ENCODE assay signal across 33 cellular contexts in genomic region chr5:33316773-33317172, GRCh38.
A peak's percentile ranks its signal among the peaks of the same experiment; 100 is the strongest.
DNase-seq lines count a peak whose midpoint lies in the region; ATAC-seq and TF ChIP-seq lines count a peak whose summit lies in the region.
"Had no signal": no experiment of that assay in that cellular context is flagged by ENCODE, and none has a peak within 500 bp of the region (broad histone marks: within the 10 kb centered on the region; RNA-seq: fewer than 3 reads in every experiment).

No MANE protein-coding gene starts in this region.

- H3K79me2 ChIP-seq in fibroblast of lung (ENCODE audit: control insufficient read depth, insufficient read depth, low read length), result no peaks in the 10 kb centered on the region
- H3K79me2 ChIP-seq: parathyroid adenoma had no signal

- H3K4me1 ChIP-seq in IMR-90 (ENCODE audit: control insufficient read depth, insufficient read depth, low read length) (peaks cover 8% of the 10 kb centered on the region; the same call in 1 of the 2 replicates), fibroblast of lung (ENCODE audit: control insufficient read depth, extremely low read depth, insufficient read depth, low read length) (peaks cover 13% of the 10 kb centered on the region), spleen (no peaks in the 10 kb centered on the region)
- no peaks in the 10 kb centered on the region for H3K4me1 ChIP-seq in CD8-positive, alpha-beta T cell (ENCODE audit: insufficient read depth, low read length)
- H3K4me1 ChIP-seq: Caco-2, parathyroid adenoma had no signal

- no peak overlapping the region for H3K4ac ChIP-seq in IMR-90 (ENCODE audit: low read depth, low read length)

- H3K14ac ChIP-seq in IMR-90 (replicated peaks; ENCODE audit: low read depth, low read length), result no peak overlapping the region

- TF ChIP-seq POLR2A in IMR-90 (IDR thresholded peaks at IDR 0.05; ENCODE audit: low read depth, low read length) (no peak), spleen (IDR thresholded peaks at IDR 0.05) (no peak)

- dilution Hi-C loops in IMR-90 (cut with HindIII; ENCODE audit: low sequenced_read_pairs, unreplicated experiment), result no loop called here

- peak overlapping the region; percentile 32; the same call in 1 of the 2 replicates for H2BK120ac ChIP-seq in IMR-90 (ENCODE audit: low read depth, low read length)

- H3K27ac Mint-ChIP-seq in activated T-helper 17 cell treated with anti-CD3 and anti-CD28 coated beads, Interleukin-2, amount 50 U/mL, for 72 hours, result no peak overlapping the region
- no peak overlapping the region for H3K27ac Mint-ChIP-seq in CD8-positive, alpha-beta T cell
- H3K27ac Mint-ChIP-seq: activated CD4-positive, alpha-beta T cell treated with anti-CD3 and anti-CD28 coated beads for 36 hours; activated naive CD8-positive, alpha-beta T cell treated with anti-CD3 and anti-CD28 coated beads, Interleukin-2, amount 10 ng/mL, durations not matched to agents 7 days and 5 days; endodermal cell; neural progenitor cell had no signal

- no peak overlapping the region for H2BK20ac ChIP-seq in IMR-90 (ENCODE audit: low read depth, low read length)

- H4K20me1 ChIP-seq in IMR-90 (ENCODE audit: insufficient read depth, low read length) (no peaks in the 10 kb centered on the region), fibroblast of lung (ENCODE audit: control insufficient read depth, extremely low read depth, insufficient read depth, low read length) (no peaks in the 10 kb centered on the region)

- H3K4me1 Mint-ChIP-seq in activated T-helper 17 cell treated with anti-CD3 and anti-CD28 coated beads, Interleukin-2, amount 50 U/mL, for 72 hours, result no peaks in the 10 kb centered on the region
- H3K4me1 Mint-ChIP-seq in CD8-positive, alpha-beta T cell (ENCODE audit: low read depth), result no peaks in the 10 kb centered on the region
- H3K4me1 Mint-ChIP-seq: activated naive CD8-positive, alpha-beta T cell treated with anti-CD3 and anti-CD28 coated beads, Interleukin-2, amount 10 ng/mL, durations not matched to agents 7 days and 5 days; central memory CD8-positive, alpha-beta T cell; endodermal cell; neural progenitor cell had no signal

- H3K18ac ChIP-seq in IMR-90 (ENCODE audit: low read depth, low read length), result peak overlapping the region; percentile 33; the same call in 1 of the 2 replicates

- intact Hi-C loops in IMR-90 (cut with micrococcal nuclease) (no loop called here), spleen (cut with DNase I; ENCODE audit: low total_unique reads) (no loop called here)
- intact Hi-C loops in CD8-positive, alpha-beta T cell (cut with DNase I, micrococcal nuclease), result no loop called here

- ATAC-seq in IMR-90 (ENCODE audit: low read depth), result no peak
- peak; percentile 34 for ATAC-seq in activated T-helper 17 cell treated with anti-CD3 and anti-CD28 coated beads, Interleukin-2, amount 50 U/mL, for 72 hours (replicated peaks)
- ATAC-seq in CD8-positive, alpha-beta T cell, result no peak
- ATAC-seq: activated CD4-positive, alpha-beta T cell treated with anti-CD3 and anti-CD28 coated beads for 36 hours; K562; upper lobe of right lung had no signal

- no peak for TF ChIP-seq RAD21 in IMR-90 (IDR thresholded peaks at IDR 0.05; ENCODE audit: low read length)

- in situ Hi-C loops in IMR-90 (cut with MboI; ENCODE audit: low sequenced_read_pairs), result no loop called here

- TF ChIP-seq CTCF in IMR-90 (conservative IDR thresholded peaks at IDR 0.05; ENCODE audit: low read depth, low read length) (no peak), fibroblast of lung (conservative IDR thresholded peaks at IDR 0.05 in 1 of 2, IDR thresholded peaks at IDR 0.05 in 1 of 2; ENCODE audit: low read depth in 1 of 2, low read length in 2 of 2) (no peak), spleen (IDR thresholded peaks at IDR 0.05 in 8 of 11, conservative IDR thresholded peaks at IDR 0.05 in 3 of 11) (no peak)
- TF ChIP-seq CTCF in CD8-positive, alpha-beta T cell (IDR thresholded peaks at IDR 0.05), result no peak

- H3K79me1 ChIP-seq in IMR-90 (ENCODE audit: low read depth in 1 of 2, low read length in 2 of 2), result no peaks in the 10 kb centered on the region

- peak; percentile 58 for DNase-seq in IMR-90
- peak; percentile 39 to 57 for DNase-seq in fibroblast of lung (ENCODE audit: low read depth in 2 of 2)
- DNase-seq in skeletal muscle cell (ENCODE audit: low read depth), result peak; percentile 48
- DNase-seq in CD8-positive, alpha-beta T cell, result no peak
- no peak for DNase-seq in effector CD8-positive, alpha-beta T cell (lab: John Stamatoyannopoulos, UW)
- DNase-seq in spleen, result no peak
- DNase-seq: activated CD4-positive, alpha-beta T cell treated with anti-CD3 and anti-CD28 coated beads for 36 hours; activated gamma-delta T cell treated with Interleukin-2 at 50 U/mL for 16 hours; activated naive CD8-positive, alpha-beta T cell treated with anti-CD3 and anti-CD28 coated beads, Interleukin-2, amount 10 ng/mL, durations not matched to agents 7 days and 5 days; C1 segment of cervical spinal cord; Caco-2; endodermal cell; esophagus squamous epithelium; GDM1; glutamatergic neuron; left lung; MG63; NCI-H1417; NCI-H2029 treated with DMSO at 0.1 percent for 48 hours; NCI-H2227 treated with DMSO at 0.1 percent for 48 hours; retina; SHP77; stimulated activated CD4-positive, alpha-beta T cell treated with anti-CD3 and anti-CD28 coated beads, Interleukin-1b, Interleukin-23, amount 100 ng/mL, for 48 hours; stimulated activated naive CD4-positive, alpha-beta T cell treated with Interleukin-2 at 50 U/mL for 16 hours; upper lobe of right lung had no signal

- H3K4me2 ChIP-seq in IMR-90 (ENCODE audit: low read depth, low read length) (no peak overlapping the region), fibroblast of lung (ENCODE audit: extremely low read depth, insufficient read depth, low read length) (no peak overlapping the region)
- H3K4me2 ChIP-seq: neural progenitor cell, smooth muscle cell had no signal

- H3K36me3 Mint-ChIP-seq in activated T-helper 17 cell treated with anti-CD3 and anti-CD28 coated beads, Interleukin-2, amount 50 U/mL, for 72 hours (ENCODE audit: low read depth), result no peaks in the 10 kb centered on the region
- no peaks in the 10 kb centered on the region for H3K36me3 Mint-ChIP-seq in CD8-positive, alpha-beta T cell
- H3K36me3 Mint-ChIP-seq: activated naive CD8-positive, alpha-beta T cell treated with anti-CD3 and anti-CD28 coated beads, Interleukin-2, amount 10 ng/mL, durations not matched to agents 7 days and 5 days; neural progenitor cell had no signal

- H3K27me3 ChIP-seq in IMR-90 (ENCODE audit: control insufficient read depth, insufficient read depth, low read length) (no peaks in the 10 kb centered on the region), fibroblast of lung (ENCODE audit: control insufficient read depth, insufficient read depth, low read length) (no peaks in the 10 kb centered on the region), spleen (replicated peaks in 1 of 7) (no peaks in the 10 kb centered on the region)
- H3K27me3 ChIP-seq in CD8-positive, alpha-beta T cell (ENCODE audit: insufficient read depth, low read length), result no peaks in the 10 kb centered on the region
- H3K27me3 ChIP-seq: ascending aorta, esophagus squamous epithelium, left lung, MG63, neural progenitor cell, upper lobe of right lung had no signal

- no peak overlapping the region for H2AK5ac ChIP-seq in IMR-90 (ENCODE audit: low read depth, low read length)

- WGBS in IMR-90 (ENCODE audit: extremely low coverage in 2 of 2, insufficient read length in 1 of 2), 2 experiments, result no CpG with 5 or more reads among the region's 1 CpG
- 76 to 93% (median 87%) methylated on average over 1 of the region's 1 CpG for WGBS in spleen, 5 donors

- CTCF ChIA-PET in IMR-90 (lab: Yijun Ruan, JAX), result no interaction called here
- CTCF ChIA-PET in CD8-positive, alpha-beta T cell (lab: Charles Lee), result no interaction called here

- no peaks in the 10 kb centered on the region for H3K9me3 Mint-ChIP-seq in activated T-helper 17 cell treated with anti-CD3 and anti-CD28 coated beads, Interleukin-2, amount 50 U/mL, for 72 hours
- no peaks in the 10 kb centered on the region for H3K9me3 Mint-ChIP-seq in CD8-positive, alpha-beta T cell
- H3K9me3 Mint-ChIP-seq: activated naive CD8-positive, alpha-beta T cell treated with anti-CD3 and anti-CD28 coated beads, Interleukin-2, amount 10 ng/mL, durations not matched to agents 7 days and 5 days; central memory CD8-positive, alpha-beta T cell; endodermal cell; neural progenitor cell had no signal

- no TSS peak for BruUV-seq in IMR-90 (replicated peaks; lab: Mats Ljungman, UMichigan)

- H3K56ac ChIP-seq in IMR-90 (ENCODE audit: extremely low read depth, insufficient read depth, low read length), result no peak overlapping the region

- H2AK9ac ChIP-seq in IMR-90 (replicated peaks; ENCODE audit: low read depth, low read length, poor library complexity), result no peak overlapping the region

- H2BK5ac ChIP-seq in IMR-90 (ENCODE audit: low read depth, low read length, poor library complexity, severe bottlenecking), result peak overlapping the region; percentile 53

- no peaks in the 10 kb centered on the region for H3K9me3 ChIP-seq in IMR-90 (ENCODE audit: control insufficient read depth, insufficient read depth, low read length)
- no peaks in the 10 kb centered on the region for H3K9me3 ChIP-seq in fibroblast of lung (ENCODE audit: control insufficient read depth, insufficient read depth, low read depth, low read length)
- no peaks in the 10 kb centered on the region for H3K9me3 ChIP-seq in CD8-positive, alpha-beta T cell (ENCODE audit: low read length)
- H3K9me3 ChIP-seq in spleen, result no peaks in the 10 kb centered on the region
- H3K9me3 ChIP-seq: ascending aorta, Caco-2, esophagus squamous epithelium, upper lobe of right lung had no signal

- POLR2A ChIA-PET in IMR-90 (lab: Charles Lee; ENCODE audit: unreplicated experiment), result no interaction called here
- POLR2A ChIA-PET in CD8-positive, alpha-beta T cell (lab: Charles Lee), result no interaction called here

- H3K9me1 ChIP-seq in IMR-90 (ENCODE audit: insufficient read depth, low read length), result peaks cover 2% of the 10 kb centered on the region; the same call in 1 of the 2 replicates

- H3K27me3 Mint-ChIP-seq in activated T-helper 17 cell treated with anti-CD3 and anti-CD28 coated beads, Interleukin-2, amount 50 U/mL, for 72 hours, result no peaks in the 10 kb centered on the region
- no peaks in the 10 kb centered on the region for H3K27me3 Mint-ChIP-seq in CD8-positive, alpha-beta T cell (ENCODE audit: low read depth)
- H3K27me3 Mint-ChIP-seq: activated naive CD8-positive, alpha-beta T cell treated with anti-CD3 and anti-CD28 coated beads, Interleukin-2, amount 10 ng/mL, durations not matched to agents 7 days and 5 days; central memory CD8-positive, alpha-beta T cell had no signal

- no peak overlapping the region for H2AFZ ChIP-seq in IMR-90 (replicated peaks; ENCODE audit: low read length, poor library complexity)
- no peak overlapping the region for H2AFZ ChIP-seq in fibroblast of lung (ENCODE audit: low read length)
- H2AFZ ChIP-seq: neural progenitor cell, parathyroid adenoma had no signal

- H3K36me3 ChIP-seq in IMR-90 (ENCODE audit: control insufficient read depth, insufficient read depth, low read length) (no peaks in the 10 kb centered on the region), fibroblast of lung (ENCODE audit: control insufficient read depth, insufficient read depth, low read length) (no peaks in the 10 kb centered on the region), spleen (no peaks in the 10 kb centered on the region)
- H3K36me3 ChIP-seq in CD8-positive, alpha-beta T cell (ENCODE audit: insufficient read depth, low read length), result no peaks in the 10 kb centered on the region
- H3K36me3 ChIP-seq: ascending aorta, esophagus squamous epithelium, left lung, neural progenitor cell, upper lobe of right lung had no signal

- H3K27ac ChIP-seq in IMR-90 (ENCODE audit: insufficient read depth, low read length), result no peak overlapping the region
- H3K27ac ChIP-seq in fibroblast of lung (ENCODE audit: insufficient read depth, low read length), result no peak overlapping the region
- H3K27ac ChIP-seq in CD8-positive, alpha-beta T cell (ENCODE audit: low read depth, low read length), result no peak overlapping the region
- no peak overlapping the region for H3K27ac ChIP-seq in spleen
- H3K27ac ChIP-seq: ascending aorta, esophagus squamous epithelium, left lung, neural progenitor cell, parathyroid adenoma, upper lobe of right lung, VCaP had no signal

- no peak overlapping the region for H3K23ac ChIP-seq in IMR-90 (ENCODE audit: low read depth, low read length)

- no peak overlapping the region for H3K4me3 Mint-ChIP-seq in activated T-helper 17 cell treated with anti-CD3 and anti-CD28 coated beads, Interleukin-2, amount 50 U/mL, for 72 hours
- no peak overlapping the region for H3K4me3 Mint-ChIP-seq in CD8-positive, alpha-beta T cell
- H3K4me3 Mint-ChIP-seq: activated CD4-positive, alpha-beta T cell treated with anti-CD3 and anti-CD28 coated beads for 36 hours; activated naive CD8-positive, alpha-beta T cell treated with anti-CD3 and anti-CD28 coated beads, Interleukin-2, amount 10 ng/mL, durations not matched to agents 7 days and 5 days; central memory CD8-positive, alpha-beta T cell; endodermal cell; neural progenitor cell had no signal

- H4K5ac ChIP-seq in IMR-90 (ENCODE audit: low read depth, low read length), result peak overlapping the region; percentile 20; the same call in 1 of the 2 replicates

- no peak overlapping the region for H3K4me3 ChIP-seq in IMR-90 (ENCODE audit: insufficient read depth, low read depth, low read length)
- no peak overlapping the region for H3K4me3 ChIP-seq in fibroblast of lung (replicated peaks in 1 of 4; ENCODE audit: control extremely low read depth in 1 of 4, insufficient read depth in 1 of 4, low read depth in 3 of 4, low read length in 4 of 4)
- no peak overlapping the region for H3K4me3 ChIP-seq in skeletal muscle cell (ENCODE audit: low read depth, low read length)
- no peak overlapping the region for H3K4me3 ChIP-seq in CD8-positive, alpha-beta T cell (ENCODE audit: low read depth, low read length)
- H3K4me3 ChIP-seq in spleen, result no peak overlapping the region
- H3K4me3 ChIP-seq: ascending aorta, esophagus squamous epithelium, K562, left lung, MG63, neural progenitor cell, smooth muscle cell, upper lobe of right lung had no signal

- no peak overlapping the region for H3K9ac ChIP-seq in IMR-90 (ENCODE audit: low read depth, low read length)
- H3K9ac ChIP-seq in fibroblast of lung (ENCODE audit: insufficient read depth, low read length), result no peak overlapping the region
- H3K9ac ChIP-seq: neural progenitor cell, parathyroid adenoma had no signal

- H2BK15ac ChIP-seq in IMR-90 (ENCODE audit: low read depth, low read length), result 0 out of 3 replicates have a peak overlapping the region, but pooled peaks have one; percentile 7

- no peak overlapping the region for H4K91ac ChIP-seq in IMR-90 (ENCODE audit: insufficient read depth, low read depth, low read length)

- H4K8ac ChIP-seq in IMR-90 (ENCODE audit: low read depth in 2 of 2, low read length in 2 of 2), result peak overlapping the region in 1 of 2 experiments; percentile 5; a peak in 1 of 4 replicates

Comparison
In these comparisons a context has a peak if more than half of its experiments do, and no peak if none do; other contexts are left out.
1. DNase-seq: peak in IMR-90 (single experiment), fibroblast of lung (2 of 2) and skeletal muscle cell (single experiment); none in CD8-positive, alpha-beta T cell (0 of 7), effector CD8-positive, alpha-beta T cell (single experiment) and spleen (single experiment).